ENCODE assay signal across 15 cellular contexts in the genomic region with DNA sequence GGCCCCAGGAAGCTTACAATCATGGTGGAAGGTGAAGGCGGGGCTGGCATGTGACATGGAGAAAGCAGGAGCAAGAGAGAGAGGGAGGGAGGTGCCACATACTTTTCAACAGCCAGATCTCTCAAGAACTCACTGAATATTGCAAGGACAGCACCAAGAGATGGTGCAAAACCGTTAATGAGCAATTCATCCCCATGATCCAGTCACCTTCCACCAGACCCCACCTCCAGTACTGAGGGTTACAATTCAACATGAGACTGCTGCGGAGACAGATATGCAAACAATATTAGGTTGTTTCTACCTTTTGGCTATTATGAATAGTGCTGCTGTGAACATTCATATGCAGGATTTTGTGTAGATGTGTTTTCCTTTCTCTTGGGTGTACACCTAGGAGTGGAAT. TPM values are rescaled to one million over a fixed set of nuclear protein-coding genes. Genes with fewer than 3 reads are reported as not detected.
DNase-seq lines count a peak whose midpoint lies in the region; ATAC-seq, FAIRE-seq and TF ChIP-seq lines count a peak whose summit lies in the region.
"Had no signal": no experiment of that assay in that cellular context is flagged by ENCODE, and none has a peak within 500 bp of the region (broad histone marks: within the 10 kb centered on the region; RNA-seq: fewer than 3 reads in every experiment).

No MANE protein-coding gene starts in this region.

- H3K23ac ChIP-seq in mesendoderm (ENCODE audit: low read length): no peak overlapping the region

- H3K27me3 ChIP-seq in OCI-LY3 (ENCODE audit: low read depth, low read length) (no peaks in the 10 kb centered on the region), mesendoderm (ENCODE audit: insufficient read depth, low read length, poor library complexity) (no peaks in the 10 kb centered on the region)
- H3K27me3 ChIP-seq: BE2C had no signal

- peaks cover 43% of the 10 kb centered on the region for H3K36me3 ChIP-seq in OCI-LY3 (replicated peaks; ENCODE audit: low read depth, low read length)
- no peaks in the 10 kb centered on the region for H3K36me3 ChIP-seq in mesendoderm (ENCODE audit: control insufficient read depth, insufficient read depth, low read length)
- H3K36me3 ChIP-seq: BE2C had no signal

- H3K9me3 ChIP-seq in OCI-LY3 (ENCODE audit: insufficient read depth, low read length): peaks cover 6% of the 10 kb centered on the region; the same call in 1 of the 2 replicates
- H3K9me3 ChIP-seq: BE2C had no signal

- H3K56ac ChIP-seq in mesendoderm (ENCODE audit: low read length): no peak overlapping the region

- no peak overlapping the region for H2AK5ac ChIP-seq in mesendoderm (ENCODE audit: low read length)

- no peak overlapping the region for H2BK15ac ChIP-seq in mesendoderm (replicated peaks; ENCODE audit: low read depth)

- H3K4me2 ChIP-seq in OCI-LY3 (ENCODE audit: low read length): peak overlapping the region; percentile 1; the same call in 1 of the 2 replicates
- no peak overlapping the region for H3K4me2 ChIP-seq in mesendoderm (ENCODE audit: low read length)

- H3K27ac ChIP-seq in OCI-LY3 (ENCODE audit: low read length) (peak overlapping the region; percentile 89), mesendoderm (ENCODE audit: low read depth, low read length) (no peak overlapping the region)

- H4K5ac ChIP-seq in mesendoderm (ENCODE audit: low read length): no peak overlapping the region

- DNase-seq in GM18507 (ENCODE audit: extremely low spot score, insufficient read length, low read depth): no peak
- DNase-seq in mesendoderm: peak; percentile 32
- DNase-seq in stimulated activated naive B cell treated with anti-CD40 and anti-IgM and Interleukin-4, amounts not matched to agents 10 μg/mL and 1 μg/mL and 100 μg/mL, for 72 hours: no peak
- DNase-seq in activated naive CD4-positive, alpha-beta T cell treated with anti-CD3 and anti-CD28 coated beads, Interleukin-2, amount 50 U/mL, for 16 hours: no peak
- DNase-seq in GDM1 (lab: John Stamatoyannopoulos, UW): no peak
- no peak for DNase-seq in GM20000 (ENCODE audit: low spot score)
- DNase-seq: BE2C, DND-41, NCI-H1105 treated with DMSO at 0.1 percent for 48 hours, NCI-H187, SHP77 treated with DMSO at 0.1 percent for 48 hours had no signal

- no peak overlapping the region for H2AFZ ChIP-seq in OCI-LY3 (ENCODE audit: low read depth, low read length)

- FAIRE-seq in GM18507 (lab: Jason Lieb, UNC): peak; percentile 70
- FAIRE-seq: HTR-8/SVneo had no signal

- WGBS in mesendoderm (ENCODE audit: extremely low coverage, insufficient coverage, low lambda C conversion rate): no CpG with 5 or more reads among the region's 3 CpGs

- H3K79me2 ChIP-seq in OCI-LY3 (ENCODE audit: low read length) (peaks cover 90% of the 10 kb centered on the region), mesendoderm (ENCODE audit: control insufficient read depth, insufficient read depth, low read length) (no peaks in the 10 kb centered on the region)

- peaks cover 57% of the 10 kb centered on the region for H4K20me1 ChIP-seq in OCI-LY3 (ENCODE audit: insufficient read depth, low read length)

- H3K4me1 Mint-ChIP-seq in stimulated activated naive B cell treated with anti-CD40 and anti-IgM and Interleukin-4, amounts not matched to agents 10 μg/mL and 1 μg/mL and 100 μg/mL, for 72 hours: peaks cover 75 to 100% of the 10 kb centered on the region in 2 donors

- peak overlapping the region; percentile 45 to 65 for H3K4me3 Mint-ChIP-seq in stimulated activated naive B cell treated with anti-CD40 and anti-IgM and Interleukin-4, amounts not matched to agents 10 μg/mL and 1 μg/mL and 100 μg/mL, for 72 hours
- H3K4me3 Mint-ChIP-seq: CD8-positive, alpha-beta memory T cell had no signal

- no peak overlapping the region for H3K9ac ChIP-seq in OCI-LY3 (ENCODE audit: low read length)
- no peak overlapping the region for H3K9ac ChIP-seq in mesendoderm (ENCODE audit: low read length)

- no peak for ATAC-seq in stimulated activated naive B cell treated with anti-CD40 and anti-IgM and Interleukin-4, amounts not matched to agents 10 μg/mL and 1 μg/mL and 100 μg/mL, for 72 hours (replicated peaks)
- ATAC-seq: HCT116 had no signal

- H3K9me3 Mint-ChIP-seq in stimulated activated naive B cell treated with anti-CD40 and anti-IgM and Interleukin-4, amounts not matched to agents 10 μg/mL and 1 μg/mL and 100 μg/mL, for 72 hours: peaks cover 4 to 5% of the 10 kb centered on the region in 2 donors
- H3K9me3 Mint-ChIP-seq: CD8-positive, alpha-beta memory T cell had no signal

- no peaks in the 10 kb centered on the region for H3K79me1 ChIP-seq in mesendoderm (ENCODE audit: low read length)

- H2BK120ac ChIP-seq in mesendoderm (ENCODE audit: low read depth, low read length): no peak overlapping the region

- no peak overlapping the region for H3K18ac ChIP-seq in mesendoderm (ENCODE audit: low read length)

- H4K8ac ChIP-seq in mesendoderm (ENCODE audit: low read depth, low read length): no peak overlapping the region

- H2BK5ac ChIP-seq in mesendoderm (ENCODE audit: low read length): no peak overlapping the region

- H3K36me3 Mint-ChIP-seq in stimulated activated naive B cell treated with anti-CD40 and anti-IgM and Interleukin-4, amounts not matched to agents 10 μg/mL and 1 μg/mL and 100 μg/mL, for 72 hours: peaks cover 72 to 90% of the 10 kb centered on the region in 2 donors
- H3K36me3 Mint-ChIP-seq: CD8-positive, alpha-beta memory T cell had no signal

- H3K4ac ChIP-seq in mesendoderm (ENCODE audit: low read depth, low read length): no peak overlapping the region

- H3K27ac Mint-ChIP-seq in stimulated activated naive B cell treated with anti-CD40 and anti-IgM and Interleukin-4, amounts not matched to agents 10 μg/mL and 1 μg/mL and 100 μg/mL, for 72 hours: peak overlapping the region; percentile 95

- TF ChIP-seq CTCF in OCI-LY3 (IDR thresholded peaks at IDR 0.05; ENCODE audit: low read depth, low read length) (no peak), GM20000 (IDR thresholded peaks at IDR 0.05; ENCODE audit: extremely low read depth, missing control alignments) (no peak)

- H3K4me1 ChIP-seq in OCI-LY3 (ENCODE audit: low read length): peaks cover 79% of the 10 kb centered on the region
- H3K4me1 ChIP-seq in mesendoderm (ENCODE audit: control insufficient read depth, low read depth, low read length): no peaks in the 10 kb centered on the region
- H3K4me1 ChIP-seq: BE2C had no signal

- H3K4me3 ChIP-seq in OCI-LY3 (ENCODE audit: low read length) (no peak overlapping the region), mesendoderm (ENCODE audit: low read length) (no peak overlapping the region)

- H3K27me3 Mint-ChIP-seq in stimulated activated naive B cell treated with anti-CD40 and anti-IgM and Interleukin-4, amounts not matched to agents 10 μg/mL and 1 μg/mL and 100 μg/mL, for 72 hours: no peaks in the 10 kb centered on the region
- H3K27me3 Mint-ChIP-seq: CD8-positive, alpha-beta memory T cell had no signal

RNA-seq across cellular contexts. Expression of gene PLCG2, which starts 28.7 kb away (rescaled TPM):
- polyA plus RNA-seq in mesendoderm (2013, experiment 1 of 2): 1.6 TPM
- 1.3 TPM for polyA plus RNA-seq in mesendoderm (2013, experiment 2 of 2)
